ENCODE assay signal across 20 cellular contexts in the genomic region with DNA sequence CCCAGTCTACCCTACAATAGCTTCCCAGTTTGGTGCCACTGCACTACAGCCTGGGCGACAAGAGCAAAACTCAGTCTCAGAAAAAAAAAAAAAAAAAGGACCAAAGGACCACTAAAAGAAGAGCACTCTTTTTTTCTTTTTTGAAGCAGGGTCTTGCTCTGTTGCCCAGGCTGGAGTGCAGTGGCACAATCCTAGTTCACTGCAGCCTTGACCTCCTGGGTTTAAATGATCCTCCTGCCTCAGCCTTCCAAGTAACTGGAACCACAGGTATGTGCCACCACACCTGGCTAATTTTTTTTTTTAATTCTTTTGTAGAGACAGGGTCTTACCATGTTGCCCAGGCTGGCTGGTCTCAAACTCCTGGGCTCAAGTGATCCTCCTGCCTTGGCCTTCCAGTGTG. TPM values are rescaled to one million over a fixed set of nuclear protein-coding genes. Genes with fewer than 3 reads are reported as not detected.
DNase-seq lines count a peak whose midpoint lies in the region; ATAC-seq, FAIRE-seq and TF ChIP-seq lines count a peak whose summit lies in the region.
"Had no signal": no experiment of that assay in that cellular context is flagged by ENCODE, and none has a peak within 500 bp of the region (broad histone marks: within the 10 kb centered on the region; RNA-seq: fewer than 3 reads in every experiment).

No MANE protein-coding gene starts in this region.

- TF ChIP-seq CTCF in IMR-90 (conservative IDR thresholded peaks at IDR 0.05; ENCODE audit: low read depth, low read length): no peak
- TF ChIP-seq CTCF in H1 (IDR thresholded peaks at IDR 0.05; ENCODE audit: control extremely low read depth in 1 of 3, insufficient read depth in 1 of 3, low read depth in 1 of 3, low read length in 3 of 3): no peak
- TF ChIP-seq CTCF in osteocyte (IDR thresholded peaks at IDR 0.05): no peak
- no peak for TF ChIP-seq CTCF in A673 (conservative IDR thresholded peaks at IDR 0.05; ENCODE audit: low read depth, low read length)

- H2BK20ac ChIP-seq in IMR-90 (ENCODE audit: low read depth, low read length) (no peak overlapping the region), H1 (ENCODE audit: low read length) (peak overlapping the region; percentile 88)

- H3K27ac ChIP-seq in IMR-90 (ENCODE audit: insufficient read depth, low read length): no peak overlapping the region
- no peak overlapping the region for H3K27ac ChIP-seq in H1 (ENCODE audit: low read depth, low read length)
- H3K27ac ChIP-seq in A673 (ENCODE audit: low read depth, low read length, poor library complexity, severe bottlenecking): no peak overlapping the region
- H3K27ac ChIP-seq: KMS-11 had no signal

- H3K9me3 Mint-ChIP-seq in activated T-cell treated with anti-CD3 and anti-CD28 coated beads, Interleukin-2, amount 50 U/mL, for 72 hours: no peaks in the 10 kb centered on the region
- H3K9me3 Mint-ChIP-seq in activated T-cell treated with anti-CD3 and anti-CD28 coated beads, Interleukin-2, amount 50 U/mL, for 4 hours: no peaks in the 10 kb centered on the region
- no peaks in the 10 kb centered on the region for H3K9me3 Mint-ChIP-seq in osteocyte (ENCODE audit: unreplicated experiment)

- TF ChIP-seq EP300 in H1 (IDR thresholded peaks at IDR 0.05; ENCODE audit: borderline replicate concordance in 1 of 2, low read depth in 2 of 2, low read length in 2 of 2): no peak

- H3K9me1 ChIP-seq in IMR-90 (ENCODE audit: insufficient read depth, low read length): peaks cover 7% of the 10 kb centered on the region

- in situ Hi-C loops in IMR-90 (cut with MboI; ENCODE audit: low sequenced_read_pairs) (no loop called here), ACHN (cut with HindIII; ENCODE audit: low pct_ligation_motif_present, low pct_unique_long_range_greater_than_20kb, low sequenced_read_pairs) (no loop called here)

- dilution Hi-C loops in IMR-90 (cut with HindIII; ENCODE audit: low sequenced_read_pairs, unreplicated experiment): no loop called here

- H3K23ac ChIP-seq in IMR-90 (ENCODE audit: low read depth, low read length) (no peak overlapping the region), H1 (ENCODE audit: insufficient read length) (no peak overlapping the region)

- H2BK120ac ChIP-seq in IMR-90 (ENCODE audit: low read depth, low read length): no peak overlapping the region
- no peak overlapping the region for H2BK120ac ChIP-seq in H1 (replicated peaks; ENCODE audit: low read depth, low read length)

- H2BK15ac ChIP-seq in IMR-90 (ENCODE audit: low read depth, low read length) (peak overlapping the region; percentile 74; the same call in 1 of the 3 replicates), H1 (ENCODE audit: low read length) (no peak overlapping the region)

- POLR2A ChIA-PET in IMR-90 (lab: Charles Lee; ENCODE audit: unreplicated experiment): no interaction called here
- POLR2A ChIA-PET in H1 (lab: Charles Lee; ENCODE audit: partially characterized antibody): interaction anchor here (0.6 to 2.1 kb wide), 5 partner anchors 8 to 117 kb away, joined by 3 to 8 read pairs (median 4); no protein-coding TSS in a partner anchor
- POLR2A ChIA-PET in A673 (lab: Charles Lee; ENCODE audit: low non-redundant PET): no interaction called here

- TF ChIP-seq RAD21 in IMR-90 (IDR thresholded peaks at IDR 0.05; ENCODE audit: low read length) (no peak), H1 (IDR thresholded peaks at IDR 0.05 in 1 of 2, conservative IDR thresholded peaks at IDR 0.05 in 1 of 2; ENCODE audit: low read depth in 2 of 2, low read length in 2 of 2) (no peak)

- BruUV-seq in IMR-90 (replicated peaks; lab: Mats Ljungman, UMichigan) (no TSS peak), A673 (replicated peaks; lab: Mats Ljungman, UMichigan) (no TSS peak)

- H4K5ac ChIP-seq in IMR-90 (ENCODE audit: low read depth, low read length) (peak overlapping the region; percentile 10; the same call in 1 of the 2 replicates), H1 (ENCODE audit: insufficient read length, low read depth, low read length) (no peak overlapping the region)

- H4K20me1 ChIP-seq in IMR-90 (ENCODE audit: insufficient read depth, low read length) (no peaks in the 10 kb centered on the region), H1 (replicated peaks in 1 of 2; ENCODE audit: control insufficient read depth in 1 of 2, insufficient read depth in 2 of 2, low read length in 2 of 2) (no peaks in the 10 kb centered on the region)

- H4K91ac ChIP-seq in IMR-90 (ENCODE audit: insufficient read depth, low read depth, low read length): no peak overlapping the region
- H4K91ac ChIP-seq in H1 (replicated peaks; ENCODE audit: insufficient read length, low read length): peak overlapping the region; percentile 72

- H3K23me2 ChIP-seq in H1 (ENCODE audit: low read depth, low read length): no peaks in the 10 kb centered on the region

- H3K9me3 ChIP-seq in IMR-90 (ENCODE audit: control insufficient read depth, insufficient read depth, low read length) (no peaks in the 10 kb centered on the region), H1 (ENCODE audit: insufficient read depth in 2 of 2, low read depth in 1 of 2, low read length in 1 of 2) (no peaks in the 10 kb centered on the region; a peak in 1 of 4 replicates), A673 (ENCODE audit: low read depth, low read length, poor library complexity, severe bottlenecking) (no peaks in the 10 kb centered on the region)
- H3K9me3 ChIP-seq: HAP-1 had no signal

- H3K36me3 Mint-ChIP-seq in activated T-cell treated with anti-CD3 and anti-CD28 coated beads, Interleukin-2, amount 50 U/mL, for 72 hours (ENCODE audit: insufficient read depth in 2 of 2): no peaks in the 10 kb centered on the region
- H3K36me3 Mint-ChIP-seq in activated T-cell treated with anti-CD3 and anti-CD28 coated beads, Interleukin-2, amount 50 U/mL, for 4 hours (ENCODE audit: insufficient read depth): no peaks in the 10 kb centered on the region
- H3K36me3 Mint-ChIP-seq in osteocyte (ENCODE audit: unreplicated experiment): no peaks in the 10 kb centered on the region

- H4K8ac ChIP-seq in IMR-90 (ENCODE audit: low read depth in 2 of 2, low read length in 2 of 2): peak overlapping the region in 1 of 2 experiments; percentile 64; a peak in 1 of 4 replicates
- H4K8ac ChIP-seq in H1 (ENCODE audit: extremely low read depth, insufficient read depth, low read length): no peak overlapping the region

- H3K4me1 ChIP-seq in IMR-90 (ENCODE audit: control insufficient read depth, insufficient read depth, low read length): peaks cover 7% of the 10 kb centered on the region
- H3K4me1 ChIP-seq in H1 (replicated peaks in 1 of 4; ENCODE audit: control insufficient read depth in 3 of 4, insufficient read depth in 4 of 4, low read length in 3 of 4): peaks cover 3 to 10% (median 4%) of the 10 kb centered on the region in 4 experiments
- H3K4me1 ChIP-seq in A673 (ENCODE audit: insufficient read depth, low read length, poor library complexity, severe bottlenecking): no peaks in the 10 kb centered on the region

- H3K4me3 Mint-ChIP-seq in activated T-cell treated with anti-CD3 and anti-CD28 coated beads, Interleukin-2, amount 50 U/mL, for 72 hours: no peak overlapping the region
- no peak overlapping the region for H3K4me3 Mint-ChIP-seq in activated T-cell treated with anti-CD3 and anti-CD28 coated beads, Interleukin-2, amount 50 U/mL, for 4 hours
- H3K4me3 Mint-ChIP-seq in osteocyte (ENCODE audit: unreplicated experiment): no peak overlapping the region

- no peak overlapping the region for H2BK12ac ChIP-seq in H1 (ENCODE audit: low read depth, low read length)

- H3K4me3 ChIP-seq in IMR-90 (ENCODE audit: insufficient read depth, low read depth, low read length): no peak overlapping the region
- no peak overlapping the region for H3K4me3 ChIP-seq in H1 (ENCODE audit: extremely low read depth in 1 of 4, insufficient read depth in 2 of 4, low read depth in 3 of 4, low read length in 4 of 4)
- no peak overlapping the region for H3K4me3 ChIP-seq in A673 (ENCODE audit: low read depth, low read length, poor library complexity, severe bottlenecking)
- H3K4me3 ChIP-seq: HAP-1 had no signal

- WGBS in IMR-90 (ENCODE audit: extremely low coverage in 2 of 2, insufficient read length in 1 of 2), 2 experiments: no CpG with 5 or more reads among the region's 1 CpG
- WGBS in H1 (ENCODE audit: extremely low coverage in 1 of 2, insufficient coverage in 1 of 2, insufficient read length in 1 of 2, insufficient replicate concordance in 2 of 2, low coverage in 1 of 2, low lambda C conversion rate in 2 of 2, missing lambda C conversion rate in 1 of 2), 2 experiments: 88% methylated on average over 1 of the region's 1 CpG; no CpG with 5 or more reads in 1 of the 2 experiments

- no peaks in the 10 kb centered on the region for H3K79me2 ChIP-seq in H1 (ENCODE audit: control insufficient read depth in 1 of 2, insufficient read depth in 2 of 2, low read length in 2 of 2)

- no peak for DNase-seq in activated T-cell treated with anti-CD3 and anti-CD28 coated beads, Interleukin-2, amount 50 U/mL, for 72 hours
- DNase-seq in activated T-cell treated with anti-CD3 and anti-CD28 coated beads, Interleukin-2, amount 50 U/mL, for 4 hours: no peak
- no peak for DNase-seq in IMR-90
- DNase-seq in H1 (ENCODE audit: low read depth in 1 of 2, low spot score in 2 of 2): no peak
- no peak for DNase-seq in osteocyte (ENCODE audit: extremely low spot score, unreplicated experiment)
- DNase-seq in NCI-H2227 treated with DMSO at 0.1 percent for 48 hours (lab: John Stamatoyannopoulos, UW): no peak
- DNase-seq in A673 (ENCODE audit: low spot score): no peak
- DNase-seq in ACHN: no peak
- DNase-seq: 8988T, DMS79, NCI-H1092 treated with DMSO at 0.1 percent for 48 hours, NCI-H146, NCI-H2029 treated with DMSO at 0.1 percent for 48 hours, NCI-H2171, NCI-H526, PC-3, Right ventricle myocardium superior had no signal

- FAIRE-seq in H1 (lab: Jason Lieb, UNC): no peak

- TF ChIP-seq POLR2A in IMR-90 (IDR thresholded peaks at IDR 0.05; ENCODE audit: low read depth, low read length): no peak
- no peak for TF ChIP-seq POLR2A in H1 (IDR thresholded peaks at IDR 0.05; ENCODE audit: control extremely low read depth in 1 of 2, low read depth in 2 of 2, low read length in 2 of 2)

- H3K4me1 Mint-ChIP-seq in activated T-cell treated with anti-CD3 and anti-CD28 coated beads, Interleukin-2, amount 50 U/mL, for 72 hours (ENCODE audit: low read depth): peaks cover 32% of the 10 kb centered on the region
- peaks cover 29% of the 10 kb centered on the region for H3K4me1 Mint-ChIP-seq in activated T-cell treated with anti-CD3 and anti-CD28 coated beads, Interleukin-2, amount 50 U/mL, for 4 hours (ENCODE audit: low read depth)
- peaks cover 30% of the 10 kb centered on the region for H3K4me1 Mint-ChIP-seq in osteocyte (ENCODE audit: unreplicated experiment)

- H3K14ac ChIP-seq in IMR-90 (replicated peaks; ENCODE audit: low read depth, low read length) (no peak overlapping the region), H1 (ENCODE audit: insufficient read length) (no peak overlapping the region)

- H3K36me3 ChIP-seq in IMR-90 (ENCODE audit: control insufficient read depth, insufficient read depth, low read length) (no peaks in the 10 kb centered on the region), H1 (ENCODE audit: control insufficient read depth in 2 of 4, insufficient read depth in 4 of 4, low read length in 3 of 4) (no peaks in the 10 kb centered on the region), A673 (ENCODE audit: insufficient read depth, low read length, poor library complexity, severe bottlenecking) (no peaks in the 10 kb centered on the region)
- H3K36me3 ChIP-seq: HAP-1 had no signal

- no peak for ATAC-seq in activated T-cell treated with anti-CD3 and anti-CD28 coated beads, Interleukin-2, amount 50 U/mL, for 72 hours (replicated peaks in 1 of 2)
- ATAC-seq in activated T-cell treated with anti-CD3 and anti-CD28 coated beads, Interleukin-2, amount 50 U/mL, for 4 hours: no peak
- ATAC-seq in IMR-90 (ENCODE audit: low read depth): no peak
- ATAC-seq: PC-3 had no signal

- intact Hi-C loops in IMR-90 (cut with micrococcal nuclease): no loop called here
- intact Hi-C loops in A673 (cut with micrococcal nuclease; ENCODE audit: unreplicated experiment): no loop called here

- H3K9ac ChIP-seq in IMR-90 (ENCODE audit: low read depth, low read length): no peak overlapping the region
- H3K9ac ChIP-seq in H1 (replicated peaks in 1 of 4; ENCODE audit: extremely low read depth in 1 of 4, low read depth in 3 of 4, low read length in 3 of 4): no peak overlapping the region
- H3K9ac ChIP-seq: KMS-11 had no signal

- H3K4ac ChIP-seq in IMR-90 (ENCODE audit: low read depth, low read length) (no peak overlapping the region), H1 (replicated peaks; ENCODE audit: insufficient read length, low read depth, low read length) (no peak overlapping the region)

- H2BK5ac ChIP-seq in IMR-90 (ENCODE audit: low read depth, low read length, poor library complexity, severe bottlenecking) (no peak overlapping the region), H1 (ENCODE audit: low read depth, low read length) (no peak overlapping the region)

- H2AK9ac ChIP-seq in IMR-90 (replicated peaks; ENCODE audit: low read depth, low read length, poor library complexity): no peak overlapping the region

- no peak overlapping the region for H2AFZ ChIP-seq in IMR-90 (replicated peaks; ENCODE audit: low read length, poor library complexity)
- H2AFZ ChIP-seq in H1 (ENCODE audit: low read length): no peak overlapping the region

- H3K27me3 Mint-ChIP-seq in activated T-cell treated with anti-CD3 and anti-CD28 coated beads, Interleukin-2, amount 50 U/mL, for 72 hours (ENCODE audit: low read depth): peaks cover 73% of the 10 kb centered on the region
- peaks cover 23% of the 10 kb centered on the region for H3K27me3 Mint-ChIP-seq in activated T-cell treated with anti-CD3 and anti-CD28 coated beads, Interleukin-2, amount 50 U/mL, for 4 hours (ENCODE audit: low read depth)
- no peaks in the 10 kb centered on the region for H3K27me3 Mint-ChIP-seq in osteocyte (ENCODE audit: unreplicated experiment)

- no peaks in the 10 kb centered on the region for H3K79me1 ChIP-seq in IMR-90 (ENCODE audit: low read depth in 1 of 2, low read length in 2 of 2)
- H3K79me1 ChIP-seq in H1 (ENCODE audit: low read depth, low read length): no peaks in the 10 kb centered on the region

- CTCF ChIA-PET in IMR-90 (lab: Yijun Ruan, JAX): interaction anchor here (0.9 kb wide), 1 partner anchor 156 kb away, joined by 3 read pairs; no protein-coding TSS in a partner anchor
- CTCF ChIA-PET in H1 (lab: Charles Lee; ENCODE audit: partially characterized antibody): interaction anchor here (1.0 to 1.1 kb wide), 3 partner anchors 13 to 36 kb away, joined by 3 to 6 read pairs (median 3); no protein-coding TSS in a partner anchor
- CTCF ChIA-PET in A673 (lab: Charles Lee): interaction anchor here (0.6 kb wide), 1 partner anchor 17 kb away, joined by 4 read pairs; no protein-coding TSS in a partner anchor

- peak overlapping the region; percentile 1 for H3K27ac Mint-ChIP-seq in activated T-cell treated with anti-CD3 and anti-CD28 coated beads, Interleukin-2, amount 50 U/mL, for 72 hours
- peak overlapping the region; percentile 50 for H3K27ac Mint-ChIP-seq in osteocyte (ENCODE audit: unreplicated experiment)

- no peak overlapping the region for H3K56ac ChIP-seq in IMR-90 (ENCODE audit: extremely low read depth, insufficient read depth, low read length)
- H3K56ac ChIP-seq in H1 (replicated peaks; ENCODE audit: insufficient read length, low read depth, low read length): no peak overlapping the region

- H2AK5ac ChIP-seq in IMR-90 (ENCODE audit: low read depth, low read length): peak overlapping the region; percentile 70; the same call in 1 of the 2 replicates
- H2AK5ac ChIP-seq in H1 (ENCODE audit: low read depth, low read length): no peak overlapping the region

- H3K18ac ChIP-seq in IMR-90 (ENCODE audit: low read depth, low read length) (no peak overlapping the region; the same call in 1 of the 2 replicates), H1 (ENCODE audit: extremely low read depth, low read length) (no peak overlapping the region; the same call in 1 of the 2 replicates)

- H3K27me3 ChIP-seq in IMR-90 (ENCODE audit: control insufficient read depth, insufficient read depth, low read length) (no peaks in the 10 kb centered on the region), H1 (replicated peaks in 1 of 4; ENCODE audit: control insufficient read depth in 3 of 4, extremely low read depth in 1 of 4, insufficient read depth in 3 of 4, low read length in 3 of 4) (no peaks in the 10 kb centered on the region), A673 (replicated peaks; ENCODE audit: insufficient read depth, low read depth, low read length, poor library complexity) (no peaks in the 10 kb centered on the region)

- H3K4me2 ChIP-seq in IMR-90 (ENCODE audit: low read depth, low read length) (no peak overlapping the region), H1 (ENCODE audit: insufficient read depth in 1 of 2, low read depth in 2 of 2, low read length in 2 of 2) (0 out of 4 replicates have a peak overlapping the region, but pooled peaks of 1 of the 2 experiments have one; percentile 16)
- H3K4me2 ChIP-seq: KMS-11 had no signal

RNA-seq across cellular contexts. Expression of gene PLAU, which starts 14.0 kb away (rescaled TPM):
- under 1 TPM; 0.43 to 0.44 TPM for total RNA-seq in activated T-cell treated with anti-CD3 and anti-CD28 coated beads, Interleukin-2, amount 50 U/mL, for 72 hours
- 1 to 10 TPM in 1 of 3 donors, under 1 TPM in 2; 0.82 to 1.1 (median 0.84) TPM for total RNA-seq in activated T-cell treated with anti-CD3 and anti-CD28 coated beads, Interleukin-2, amount 50 U/mL, for 4 hours
- total RNA-seq in IMR-90 (2012; rRNA removed) (115 and 123 TPM in 2 replicates), osteocyte (112 and 118 TPM in 2 replicates), A673 (2021) (6.9 and 8.3 TPM in 2 replicates)
- polyA plus RNA-seq in IMR-90 (2012; rRNA removed) (230 and 283 TPM in 2 replicates), H1 (2011; rRNA removed) (15.8 and 16.2 TPM in 2 replicates)
- 215 and 255 TPM in 2 replicates for polyA plus RNA-seq in IMR-90 (2012; cell fraction: cytosol; rRNA removed)
- polyA plus RNA-seq in IMR-90 (2012; cell fraction: nucleus; rRNA removed; ENCODE audit: low replicate concordance): 331 and 562 TPM in 2 replicates
- total RNA-seq in H1 (2021; fragmentation: NEBNext Ultra II Directional; extraction: Animal tissue kit (Norgen Biotek cat#: 25700)): 23.8 and 26.1 TPM in 2 replicates
- 19.5 TPM for polyA plus RNA-seq in H1 (2011; cell fraction: cytosol; rRNA removed)
- 21.1 TPM for polyA plus RNA-seq in H1 (2011; cell fraction: nucleus; rRNA removed)
- polyA plus RNA-seq in H1 (2012, experiment 1 of 2): 19.7 to 29.1 TPM (median 26.3 TPM) in 4 replicates
- 23.8 TPM for polyA plus RNA-seq in H1 (2012, experiment 2 of 2)
- 30.9 TPM for polyA plus RNA-seq in H1 (2013, experiment 1 of 2)
- polyA plus RNA-seq in H1 (2013, experiment 2 of 2): 32.5 TPM
- 9.7 and 10.8 TPM in 2 replicates for polyA minus RNA-seq in H1 (2011; rRNA and poly(A)+ RNA removed)
- polyA minus RNA-seq in H1 (2011; cell fraction: cytosol; rRNA and poly(A)+ RNA removed): 6.0 TPM
- 4.4 TPM for polyA minus RNA-seq in H1 (2011; cell fraction: nucleus; rRNA and poly(A)+ RNA removed)
- total RNA-seq: SK-MEL-5 had no signal

RNA-seq across cellular contexts. Expression of gene CAMK2G, which starts 50.6 kb away (rescaled TPM):
- 10 to 100 TPM; 25.0 to 30.3 TPM for total RNA-seq in activated T-cell treated with anti-CD3 and anti-CD28 coated beads, Interleukin-2, amount 50 U/mL, for 72 hours
- total RNA-seq in activated T-cell treated with anti-CD3 and anti-CD28 coated beads, Interleukin-2, amount 50 U/mL, for 4 hours: 10 to 100 TPM; 14.5 to 20.7 (median 16.6) TPM
- total RNA-seq in IMR-90 (2012; rRNA removed) (18.9 and 20.4 TPM in 2 replicates), osteocyte (37.6 and 38.2 TPM in 2 replicates), A673 (2021) (32.7 and 40.3 TPM in 2 replicates)
- polyA plus RNA-seq in IMR-90 (2012; rRNA removed) (24.0 and 25.4 TPM in 2 replicates), H1 (2011; rRNA removed) (28.9 and 31.9 TPM in 2 replicates)
- 19.3 and 21.1 TPM in 2 replicates for polyA plus RNA-seq in IMR-90 (2012; cell fraction: cytosol; rRNA removed)
- polyA plus RNA-seq in IMR-90 (2012; cell fraction: nucleus; rRNA removed; ENCODE audit: low replicate concordance): 51.4 and 75.4 TPM in 2 replicates
- total RNA-seq in H1 (2021; fragmentation: NEBNext Ultra II Directional; extraction: Animal tissue kit (Norgen Biotek cat#: 25700)): 29.9 and 31.7 TPM in 2 replicates
- 37.7 TPM for polyA plus RNA-seq in H1 (2011; cell fraction: cytosol; rRNA removed)
- 77.7 TPM for polyA plus RNA-seq in H1 (2011; cell fraction: nucleus; rRNA removed)
- 31.3 to 38.7 TPM (median 34.5 TPM) in 4 replicates for polyA plus RNA-seq in H1 (2012, experiment 1 of 2)
- polyA plus RNA-seq in H1 (2012, experiment 2 of 2): 22.7 TPM
- polyA plus RNA-seq in H1 (2013, experiment 1 of 2): 23.2 TPM
- 21.7 TPM for polyA plus RNA-seq in H1 (2013, experiment 2 of 2)
- polyA minus RNA-seq in H1 (2011; rRNA and poly(A)+ RNA removed): 38.9 and 49.0 TPM in 2 replicates
- polyA minus RNA-seq in H1 (2011; cell fraction: cytosol; rRNA and poly(A)+ RNA removed): 20.9 TPM
- 32.5 TPM for polyA minus RNA-seq in H1 (2011; cell fraction: nucleus; rRNA and poly(A)+ RNA removed)
